9 cellular contexts compared by ENCODE assay signal in genomic region chr1:181061891-181062777, GRCh38. TPM values are rescaled to one million over a fixed set of nuclear protein-coding genes. Genes with fewer than 3 reads are reported as not detected.
DNase-seq lines count a peak whose midpoint lies in the region; ATAC-seq and TF ChIP-seq lines count a peak whose summit lies in the region.
"Had no signal": no experiment of that assay in that cellular context is flagged by ENCODE, and none has a peak within 500 bp of the region (broad histone marks: within the 10 kb centered on the region; RNA-seq: fewer than 3 reads in every experiment).

No MANE protein-coding gene starts in this region.

- TF ChIP-seq POLR2A in esophagus muscularis mucosa (IDR thresholded peaks at IDR 0.05; ENCODE audit: low read depth) = no peak

- H3K4me3 ChIP-seq in esophagus muscularis mucosa = no peak overlapping the region
- H3K4me3 ChIP-seq: adrenal gland had no signal

- no peaks in the 10 kb centered on the region for H3K36me3 ChIP-seq in esophagus muscularis mucosa
- H3K36me3 ChIP-seq: adrenal gland had no signal

- no peak overlapping the region for H3K27ac ChIP-seq in CD4-positive, alpha-beta T cell (ENCODE audit: low read depth, low read length)
- peak overlapping the region in 1 of 4 donors; percentile 33 for H3K27ac ChIP-seq in esophagus muscularis mucosa (replicated peaks in 1 of 4)

- ATAC-seq in CD4-positive, alpha-beta T cell (ENCODE audit: poor library complexity) = peak; percentile 48
- ATAC-seq in GM19328 (IDR thresholded peaks at IDR 0.05; ENCODE audit: unreplicated experiment) = peak; percentile 82
- ATAC-seq in HG03135 (IDR thresholded peaks at IDR 0.05; ENCODE audit: unreplicated experiment) = peak; percentile 70

- peaks cover 13% of the 10 kb centered on the region for H3K9me3 ChIP-seq in CD4-positive, alpha-beta T cell (ENCODE audit: control insufficient read depth, low read length)
- H3K9me3 ChIP-seq in esophagus muscularis mucosa = peaks cover 0 to 8% (median 0%) of the 10 kb centered on the region in 4 donors
- H3K9me3 ChIP-seq: adrenal gland had no signal

- no peaks in the 10 kb centered on the region for H3K27me3 ChIP-seq in CD4-positive, alpha-beta T cell (ENCODE audit: control insufficient read depth, insufficient read depth, low read length)
- no peaks in the 10 kb centered on the region for H3K27me3 ChIP-seq in esophagus muscularis mucosa
- H3K27me3 ChIP-seq: adrenal gland had no signal

- no peak for TF ChIP-seq EP300 in esophagus muscularis mucosa (IDR thresholded peaks at IDR 0.05)

- POLR2A ChIA-PET in CD4-positive, alpha-beta T cell (lab: Charles Lee) = interaction anchor here (0.6 to 1.9 kb wide), 5 partner anchors 8 to 42 kb away, joined by 3 to 12 read pairs (median 3); partner anchors contain the start of gene IER5
- POLR2A ChIA-PET in activated CD4-positive, alpha-beta T cell treated with anti-CD3 and anti-CD28 coated beads, Interleukin-2, amount 10 ng/mL, durations not matched to agents 7 days and 5 days (lab: Charles Lee) = no interaction called here

- no peaks in the 10 kb centered on the region for H3K27me3 Mint-ChIP-seq in CD4-positive, alpha-beta T cell
- no peaks in the 10 kb centered on the region for H3K27me3 Mint-ChIP-seq in activated CD4-positive, alpha-beta T cell treated with anti-CD3 and anti-CD28 coated beads, Interleukin-2, amount 10 ng/mL, durations not matched to agents 7 days and 5 days

- peak overlapping the region; percentile 58 for H3K4me3 Mint-ChIP-seq in CD4-positive, alpha-beta T cell
- H3K4me3 Mint-ChIP-seq in activated CD4-positive, alpha-beta T cell treated with anti-CD3 and anti-CD28 coated beads, Interleukin-2, amount 10 ng/mL, durations not matched to agents 7 days and 5 days = peak overlapping the region; percentile 17

- H3K36me3 Mint-ChIP-seq in CD4-positive, alpha-beta T cell (ENCODE audit: low read depth) = peaks cover 32% of the 10 kb centered on the region
- peaks cover 33% of the 10 kb centered on the region for H3K36me3 Mint-ChIP-seq in activated CD4-positive, alpha-beta T cell treated with anti-CD3 and anti-CD28 coated beads, Interleukin-2, amount 10 ng/mL, durations not matched to agents 7 days and 5 days (ENCODE audit: low read depth)

- intact Hi-C loops in CD4-positive, alpha-beta T cell (cut with DNase I, micrococcal nuclease) = no loop called here
- intact Hi-C loops in esophagus muscularis mucosa (cut with DNase I) = no loop called here

- peaks cover 26% of the 10 kb centered on the region for H3K4me1 Mint-ChIP-seq in CD4-positive, alpha-beta T cell (ENCODE audit: low read depth)
- peaks cover 18% of the 10 kb centered on the region for H3K4me1 Mint-ChIP-seq in activated CD4-positive, alpha-beta T cell treated with anti-CD3 and anti-CD28 coated beads, Interleukin-2, amount 10 ng/mL, durations not matched to agents 7 days and 5 days

- peak in 1 of 10 experiments; percentile 9 for DNase-seq in CD4-positive, alpha-beta T cell
- DNase-seq in activated CD4-positive, alpha-beta T cell treated with anti-CD3 and anti-CD28 coated beads, Interleukin-2, amount 10 ng/mL, durations not matched to agents 7 days and 5 days = no peak
- DNase-seq in myocyte (ENCODE audit: low read depth) (peak; percentile 36), NCI-H146 (lab: John Stamatoyannopoulos, UW) (no peak), esophagus muscularis mucosa (ENCODE audit: extremely low spot score) (no peak)
- DNase-seq in effector CD4-positive, alpha-beta T cell = no peak

- H3K27ac Mint-ChIP-seq in CD4-positive, alpha-beta T cell = peak overlapping the region; percentile 53
- H3K27ac Mint-ChIP-seq in activated CD4-positive, alpha-beta T cell treated with anti-CD3 and anti-CD28 coated beads, Interleukin-2, amount 10 ng/mL, durations not matched to agents 7 days and 5 days = peak overlapping the region; percentile 89

- TF ChIP-seq CTCF in CD4-positive, alpha-beta T cell (IDR thresholded peaks at IDR 0.05) = no peak
- TF ChIP-seq CTCF in esophagus muscularis mucosa (IDR thresholded peaks at IDR 0.05) = no peak

- no peaks in the 10 kb centered on the region for H3K9me3 Mint-ChIP-seq in CD4-positive, alpha-beta T cell
- H3K9me3 Mint-ChIP-seq in activated CD4-positive, alpha-beta T cell treated with anti-CD3 and anti-CD28 coated beads, Interleukin-2, amount 10 ng/mL, durations not matched to agents 7 days and 5 days = peaks cover 12% of the 10 kb centered on the region

- peaks cover 0 to 19% (median 9%) of the 10 kb centered on the region in 4 donors for H3K4me1 ChIP-seq in esophagus muscularis mucosa

- CTCF ChIA-PET in CD4-positive, alpha-beta T cell (lab: Charles Lee) = interaction anchor here (1.6 to 1.8 kb wide), 2 partner anchors 22 to 80 kb away, joined by 5 to 6 read pairs; no protein-coding TSS in a partner anchor
- CTCF ChIA-PET in activated CD4-positive, alpha-beta T cell treated with anti-CD3 and anti-CD28 coated beads, Interleukin-2, amount 10 ng/mL, durations not matched to agents 7 days and 5 days (lab: Charles Lee) = interaction anchor here (0.5 to 1.3 kb wide), 8 partner anchors 11 to 1983 kb away, joined by 3 to 5 read pairs (median 3); partner anchors contain the start of gene MR1

- 76% methylated on average over 14 of the region's 14 CpGs for WGBS in esophagus muscularis mucosa

RNA-seq across cellular contexts. Expression of gene IER5, which starts 26.4 kb away (rescaled TPM):
- 10 to 100 TPM; 53.8 to 54.1 TPM for total RNA-seq in CD4-positive, alpha-beta T cell
- 10 to 100 TPM; 20.3 to 24.9 TPM for total RNA-seq in activated CD4-positive, alpha-beta T cell treated with anti-CD3 and anti-CD28 coated beads, Interleukin-2, amount 10 ng/mL, durations not matched to agents 7 days and 5 days
- total RNA-seq in myocyte = 32.8 and 40.8 TPM in 2 replicates
- polyA plus RNA-seq in myocyte (2012) = 32.6 TPM
- total RNA-seq in esophagus muscularis mucosa = 10 to 100 TPM; 14.5 to 22.0 (median 16.7) TPM

RNA-seq across cellular contexts. Expression of gene MR1, which starts 28.4 kb away (rescaled TPM):
- 10 to 100 TPM; 16.2 to 18.1 TPM for total RNA-seq in CD4-positive, alpha-beta T cell
- 10 to 100 TPM; 37.4 to 38.7 TPM for total RNA-seq in activated CD4-positive, alpha-beta T cell treated with anti-CD3 and anti-CD28 coated beads, Interleukin-2, amount 10 ng/mL, durations not matched to agents 7 days and 5 days
- 10.4 and 11.8 TPM in 2 replicates for total RNA-seq in myocyte
- 24.8 TPM for polyA plus RNA-seq in myocyte (2012)
- 10 to 100 TPM; 10.8 to 23.5 (median 15.4) TPM for total RNA-seq in esophagus muscularis mucosa

RNA-seq across cellular contexts. Expression of gene STX6, which starts 39.5 kb away (rescaled TPM):
- total RNA-seq in CD4-positive, alpha-beta T cell = 1 to 10 TPM; 4.9 to 5.1 TPM
- total RNA-seq in activated CD4-positive, alpha-beta T cell treated with anti-CD3 and anti-CD28 coated beads, Interleukin-2, amount 10 ng/mL, durations not matched to agents 7 days and 5 days = 10 to 100 TPM; 17.9 to 18.4 TPM
- 9.5 and 11.2 TPM in 2 replicates for total RNA-seq in myocyte
- 12.9 TPM for polyA plus RNA-seq in myocyte (2012)
- total RNA-seq in esophagus muscularis mucosa = 10 to 100 TPM; 19.4 to 38.0 (median 23.2) TPM
